Comparison of ENCODE assay signal across 10 cellular contexts in the genomic region with DNA sequence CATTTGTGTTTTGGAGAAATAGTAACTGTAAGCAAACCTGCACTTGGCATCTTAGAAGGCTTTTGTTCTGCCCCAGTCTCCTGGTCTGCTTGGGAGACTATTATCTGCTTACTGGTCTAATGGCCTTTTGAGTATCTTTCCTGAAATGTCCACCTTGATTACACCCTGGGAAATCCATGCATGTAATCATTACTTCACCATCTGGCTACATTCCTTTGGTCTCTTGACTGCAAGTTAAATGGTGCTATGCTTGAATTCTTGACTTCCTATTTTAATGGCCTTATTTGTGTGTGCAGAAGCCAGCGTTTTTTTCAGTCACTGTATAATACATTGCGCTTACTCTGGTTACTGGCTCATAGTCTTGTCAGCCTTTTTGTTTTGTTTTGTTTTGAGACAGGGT. TPM values are rescaled to one million over a fixed set of nuclear protein-coding genes. Genes with fewer than 3 reads are reported as not detected.
A peak's percentile ranks its signal among the peaks of the same experiment; 100 is the strongest.
DNase-seq lines count a peak whose midpoint lies in the region; ATAC-seq, FAIRE-seq and TF ChIP-seq lines count a peak whose summit lies in the region.
"Had no signal": no experiment of that assay in that cellular context is flagged by ENCODE, and none has a peak within 500 bp of the region (broad histone marks: within the 10 kb centered on the region; RNA-seq: fewer than 3 reads in every experiment).

No MANE protein-coding gene starts in this region.

- no peaks in the 10 kb centered on the region for H3K9me2 ChIP-seq in GM23248 (ENCODE audit: insufficient read depth)

- H3K9me3 ChIP-seq in GM23248 (ENCODE audit: low read depth), result no peaks in the 10 kb centered on the region
- no peaks in the 10 kb centered on the region for H3K9me3 ChIP-seq in pancreas

- H3K9ac ChIP-seq in GM23248, result no peak overlapping the region

- DNase-seq in GM23248 (peak; percentile 35), NCI-H69 (lab: John Stamatoyannopoulos, UW) (peak; percentile 15), epithelial cell of prostate (ENCODE audit: low read depth, low spot score) (no peak), pancreas (no peak), NOMO-1 treated with dmso at 0.1 percent for 144 hours (lab: John Stamatoyannopoulos, UW; ENCODE audit: unreplicated experiment) (no peak), T-helper 2 cell (no peak)
- DNase-seq: activated CD4-positive, alpha-beta T cell treated with anti-CD3 and anti-CD28 coated beads for 48 hours; DMS53; NCI-H146 had no signal

- 19 to 21% methylated on average over 2 of the region's 2 CpGs for WGBS in GM23248 (ENCODE audit: low coverage in 1 of 2, low lambda C conversion rate in 2 of 2, missing lambda C conversion rate in 2 of 2), 2 experiments
- WGBS in pancreas, 2 donors, result 3 to 25% methylated on average over 2 of the region's 2 CpGs

- H3K27ac ChIP-seq in GM23248 (peak overlapping the region; percentile 68), epithelial cell of prostate (peak overlapping the region; percentile 33), pancreas (peak overlapping the region; percentile 39 to 60 (median 51))

- H3K4me2 ChIP-seq in GM23248 (ENCODE audit: unreplicated experiment), result peak overlapping the region; percentile 57

- intact Hi-C loops in pancreas (cut with DNase I), result no loop called here

- no peak for FAIRE-seq in pancreas (lab: Jason Lieb, UNC)

- TF ChIP-seq CTCF in pancreas (IDR thresholded peaks at IDR 0.05), result no peak

- H3K4me1 ChIP-seq in GM23248 (ENCODE audit: insufficient read depth) (peaks cover 43% of the 10 kb centered on the region), pancreas (peaks cover 15 to 21% (median 19%) of the 10 kb centered on the region in 3 donors)

- H3K27me3 ChIP-seq in GM23248 (replicated peaks; ENCODE audit: insufficient read depth) (no peaks in the 10 kb centered on the region), pancreas (no peaks in the 10 kb centered on the region)

- in situ Hi-C loops in GM23248 (cut with MboI), result no loop called here

- H3K4me3 ChIP-seq in GM23248 (no peak overlapping the region), pancreas (no peak overlapping the region)

- H2AFZ ChIP-seq in GM23248, result no peak overlapping the region

- peaks cover 93% of the 10 kb centered on the region for H3K79me2 ChIP-seq in GM23248 (ENCODE audit: insufficient read depth)

- peaks cover 81% of the 10 kb centered on the region for H3K36me3 ChIP-seq in GM23248 (ENCODE audit: low read depth)
- peaks cover 0 to 45% (median 12%) of the 10 kb centered on the region in 3 donors for H3K36me3 ChIP-seq in pancreas

- ATAC-seq in pancreas (peak; percentile 63 to 87 (median 74)), HG03139 (IDR thresholded peaks at IDR 0.05; ENCODE audit: unreplicated experiment) (no peak)

- peaks cover 92% of the 10 kb centered on the region for H3F3A ChIP-seq in GM23248 (ENCODE audit: insufficient read depth)

- no peaks in the 10 kb centered on the region; the same call in 1 of the 2 replicates for H4K20me1 ChIP-seq in GM23248 (ENCODE audit: insufficient read depth)

RNA-seq across cellular contexts. Expression of gene CHD2, which starts 29.9 kb away (rescaled TPM):
- total RNA-seq in GM23248 (2014; rRNA removed; shearing (Covaris generic)), result 39.0 and 54.4 TPM in 2 replicates
- 36.5 and 37.0 TPM in 2 replicates for polyA plus RNA-seq in GM23248 (2016; fragmentation: Nextera tagmentation; extraction: Ambion mirVana)
- 10 to 100 TPM; 37.0 to 86.3 (median 50.1) TPM for total RNA-seq in pancreas
- polyA plus RNA-seq in pancreas, result 10 to 100 TPM; 27.7 to 31.1 TPM

Comparison
In these comparisons a context has a peak if more than half of its experiments do, and no peak if none do; other contexts are left out.
1. DNase-seq: peak in GM23248 (single experiment) and NCI-H69 (single experiment); none in epithelial cell of prostate (single experiment), pancreas (0 of 6), NOMO-1 treated with dmso at 0.1 percent for 144 hours (single experiment) and T-helper 2 cell (0 of 5).
2. Peak in every context shown above with its lines, with median percentiles within 50 percentile points of each other: H3K27ac ChIP-seq.